In the genomic region with DNA sequence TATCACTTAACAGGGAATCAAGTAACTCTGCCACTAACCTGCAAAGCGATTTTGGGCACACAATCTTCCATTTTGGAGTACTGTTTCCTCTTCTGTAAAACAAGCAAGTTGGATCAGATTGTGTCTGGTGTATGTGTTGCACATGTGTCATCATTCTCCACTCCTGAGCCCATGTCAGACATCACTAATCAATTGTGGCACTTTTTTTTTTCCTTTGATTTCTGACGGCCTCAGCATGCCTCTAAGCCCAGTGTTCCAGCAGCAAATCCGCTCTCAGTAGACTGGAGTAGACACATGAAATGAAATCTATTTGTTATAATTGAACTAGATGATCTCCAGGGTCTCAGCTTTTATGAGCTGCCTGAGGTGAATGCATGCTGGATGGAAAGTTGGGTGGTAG, we compare ENCODE assay signal across 10 cellular contexts.
"Had no signal": no experiment of that assay in that cellular context is flagged by ENCODE, and none has a peak within 500 bp of the region (broad histone marks: within the 10 kb centered on the region; RNA-seq: fewer than 3 reads in every experiment).

No MANE protein-coding gene starts in this region.

- H3K4me3 Mint-ChIP-seq: H9, HFFc6 had no signal

- H2AFZ ChIP-seq: GM23248 had no signal

- FAIRE-seq: HTR-8/SVneo had no signal

- H3K27ac ChIP-seq: GM23248, KMS-11 had no signal

- H3K9ac ChIP-seq: GM23248, KMS-11 had no signal

- H3K4me2 ChIP-seq: KMS-11 had no signal

- DNase-seq: GM23248, GOT3, H9, HCEC 1CT, HFFc6, IMR-90, Karpas-422, KBM-7 had no signal

- H3K27ac Mint-ChIP-seq: H9, HFFc6 had no signal

- H3K4me3 ChIP-seq: GM23248 had no signal
